In the genomic region with DNA sequence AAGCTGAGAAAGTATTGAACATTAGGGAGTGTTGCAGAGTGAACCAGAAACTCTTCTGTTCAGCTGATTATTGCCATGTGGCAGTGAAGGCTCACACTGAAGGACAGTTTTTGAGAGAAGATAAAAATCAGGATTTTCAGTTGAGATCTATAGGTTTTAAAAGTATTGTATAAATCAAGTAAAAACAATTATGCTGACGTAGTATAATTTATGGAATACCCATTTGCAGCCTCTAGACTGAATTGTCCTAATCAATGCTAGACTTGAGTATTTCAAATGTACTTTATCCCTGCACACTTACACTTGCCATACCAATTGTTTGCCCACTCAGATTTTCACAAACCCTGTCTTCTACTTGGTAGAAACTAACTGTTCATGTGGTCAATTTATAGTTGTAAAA, we compare ENCODE assay signal across 7 cellular contexts.
"Had no signal": no experiment of that assay in that cellular context is flagged by ENCODE, and none has a peak within 500 bp of the region (broad histone marks: within the 10 kb centered on the region; RNA-seq: fewer than 3 reads in every experiment).

No MANE protein-coding gene starts in this region.

- H3K4me1 ChIP-seq: HAP-1 had no signal

- DNase-seq: H7, HFFc6, KG1 had no signal

- H3K4me2 ChIP-seq: GM23338 had no signal

- H3K27ac ChIP-seq: HL-60 had no signal

- H3K4me3 ChIP-seq: GM23338, HAP-1 had no signal

- H2AFZ ChIP-seq: GM23338 had no signal

- H3K36me3 ChIP-seq: HAP-1 had no signal

- ATAC-seq: GM23338, HCT116 had no signal

- H3K9me3 ChIP-seq: HAP-1 had no signal
